9 cellular contexts compared by ENCODE assay signal in the genomic region with DNA sequence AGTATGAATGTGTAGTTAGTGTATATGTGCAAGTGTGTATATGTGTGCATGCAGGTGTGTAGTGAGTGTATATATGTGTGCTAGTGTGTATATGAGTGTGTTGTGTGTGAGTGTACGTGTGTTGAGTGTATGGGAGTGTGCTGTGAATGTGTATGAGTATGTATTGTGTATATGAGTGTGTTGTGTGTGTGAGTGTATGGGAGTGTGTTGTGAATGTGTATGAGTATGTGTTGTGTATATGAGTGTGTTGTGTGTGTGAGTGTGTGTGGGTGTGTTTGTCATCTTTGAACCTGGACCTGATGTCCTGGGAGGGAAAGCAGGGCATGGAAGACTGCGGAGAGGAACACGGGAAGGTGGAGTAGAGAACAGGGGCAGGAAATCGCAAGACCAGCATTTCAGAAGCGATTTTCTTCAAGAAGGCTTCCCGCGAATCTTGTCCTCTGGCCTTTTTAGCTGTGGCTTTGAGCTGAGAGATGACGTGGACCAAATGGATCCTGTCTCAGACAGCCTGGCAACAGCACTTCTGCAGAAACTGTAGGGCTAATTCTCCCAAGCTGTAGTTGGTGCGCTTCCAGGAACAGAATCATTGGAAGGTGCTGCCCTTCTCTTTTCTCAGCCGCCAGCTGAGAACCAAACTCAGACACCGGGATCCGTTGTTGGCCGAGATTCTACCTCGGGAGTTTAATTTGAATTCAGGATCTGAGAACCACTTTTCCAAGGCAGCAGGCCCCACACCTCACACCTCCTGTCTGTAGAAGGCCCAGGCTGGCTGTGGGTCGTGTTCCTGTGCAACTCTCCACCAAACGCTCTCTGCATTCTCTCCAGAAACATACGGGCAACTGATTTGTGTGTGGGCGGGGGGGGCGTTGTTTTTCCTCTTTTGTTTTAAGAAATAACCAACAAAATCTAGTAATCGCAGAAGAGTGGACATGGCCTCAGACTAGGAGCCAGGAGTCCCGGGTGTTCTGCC.
DNase-seq lines count a peak whose midpoint lies in the region; ATAC-seq and TF ChIP-seq lines count a peak whose summit lies in the region.
"Had no signal": no experiment of that assay in that cellular context is flagged by ENCODE, and none has a peak within 500 bp of the region (broad histone marks: within the 10 kb centered on the region; RNA-seq: fewer than 3 reads in every experiment).

No MANE protein-coding gene starts in this region.

- peak overlapping the region in 1 of 2 donors; percentile 9 for H3K9ac ChIP-seq in colonic mucosa (ENCODE audit: low read depth in 2 of 2, low read length in 2 of 2)

- TF ChIP-seq CTCF in colonic mucosa (IDR thresholded peaks at IDR 0.05) (no peak), lower lobe of right lung (IDR thresholded peaks at IDR 0.05) (no peak), tibial artery (IDR thresholded peaks at IDR 0.05) (no peak)

- H3K27me3 ChIP-seq in colonic mucosa: no peaks in the 10 kb centered on the region
- no peaks in the 10 kb centered on the region for H3K27me3 ChIP-seq in lower lobe of right lung (ENCODE audit: low read depth)
- H3K27me3 ChIP-seq in tibial artery: no peaks in the 10 kb centered on the region

- H3K4me1 ChIP-seq in colonic mucosa (no peaks in the 10 kb centered on the region), lower lobe of right lung (peaks cover 9% of the 10 kb centered on the region), tibial artery (peaks cover 0 to 64% (median 33%) of the 10 kb centered on the region in 4 donors)

- DNase-seq in M059J (ENCODE audit: low read depth) (peak; percentile 95), colonic mucosa (peak; percentile 38), lower lobe of right lung (no peak), tibial artery (peak; percentile 44 to 83), HuH-7.5 (ENCODE audit: low spot score) (no peak), NCI-H187 (lab: John Stamatoyannopoulos, UW) (no peak)
- DNase-seq in NK-92 treated with Interleukin-12 subunit alpha and Interleukin-12 subunit beta, amount 100 ng/mL, for 24 hours (lab: John Stamatoyannopoulos, UW): no peak
- DNase-seq: effector memory CD4-positive, alpha-beta T cell had no signal

- peak overlapping the region; percentile 41 for H3K27ac ChIP-seq in colonic mucosa
- H3K27ac ChIP-seq in lower lobe of right lung: no peak overlapping the region
- peak overlapping the region; percentile 72 to 73 for H3K27ac ChIP-seq in tibial artery

- intact Hi-C loops in colonic mucosa (cut with DNase I) (no loop called here), lower lobe of right lung (cut with DNase I) (no loop called here), tibial artery (cut with DNase I; ENCODE audit: low total_unique reads) (loop anchor here (10.0 kb wide), 1 partner anchor 55 kb away; no protein-coding TSS in a partner anchor)

- no peaks in the 10 kb centered on the region for H3K36me3 ChIP-seq in colonic mucosa
- peaks cover 57% of the 10 kb centered on the region for H3K36me3 ChIP-seq in lower lobe of right lung
- H3K36me3 ChIP-seq in tibial artery: peaks cover 0 to 25% (median 8%) of the 10 kb centered on the region in 3 donors

- H3K4me3 ChIP-seq in colonic mucosa (no peak overlapping the region), lower lobe of right lung (no peak overlapping the region), tibial artery (peak overlapping the region in 1 of 2 donors; percentile 17)

- ATAC-seq in lower lobe of right lung (peak; percentile 59 to 68), GM18520 (IDR thresholded peaks at IDR 0.05; ENCODE audit: unreplicated experiment) (no peak)

- H3K9me3 ChIP-seq in colonic mucosa (no peaks in the 10 kb centered on the region), lower lobe of right lung (no peaks in the 10 kb centered on the region), tibial artery (no peaks in the 10 kb centered on the region)

Comparison
In these comparisons a context has a peak if more than half of its experiments do, and no peak if none do; other contexts are left out.
1. DNase-seq: peak in M059J (single experiment), colonic mucosa (single experiment) and tibial artery (2 of 2); none in lower lobe of right lung (single experiment), NK-92 treated with Interleukin-12 subunit alpha and Interleukin-12 subunit beta, amount 100 ng/mL, for 24 hours (single experiment), HuH-7.5 (single experiment) and NCI-H187 (0 of 2).